In genomic region chr1:36643391-36644270, GRCh38 we compare ENCODE assay signal across 1 cellular context.
TF ChIP-seq lines count a peak whose summit lies in the region.

No MANE protein-coding gene starts in this region.

TF ChIP-seq in WTC11, 78 proteins besides CTCF, POLR2A, EP300 and RAD21 (continued from another document):
- TF ChIP-seq USF1 (CRISPR knock-in tag; IDR thresholded peaks at IDR 0.05) = no peak
- no peak for TF ChIP-seq E2F1 (CRISPR knock-in tag; IDR thresholded peaks at IDR 0.05)
- no peak for TF ChIP-seq ATF2 (CRISPR knock-in tag; IDR thresholded peaks at IDR 0.05; ENCODE audit: borderline replicate concordance, low read depth)
- TF ChIP-seq ARID4B (CRISPR knock-in tag; IDR thresholded peaks at IDR 0.05; ENCODE audit: borderline replicate concordance) = no peak
- no peak for TF ChIP-seq ETV6 (CRISPR knock-in tag; IDR thresholded peaks at IDR 0.05)
- no peak for TF ChIP-seq NFATC4 (CRISPR knock-in tag; IDR thresholded peaks at IDR 0.05)
- TF ChIP-seq ZNF281 (CRISPR knock-in tag; IDR thresholded peaks at IDR 0.05) = no peak
- TF ChIP-seq ZNF425 (CRISPR knock-in tag; conservative IDR thresholded peaks at IDR 0.05) = no peak
- no peak for TF ChIP-seq ATF6 (CRISPR knock-in tag; IDR thresholded peaks at IDR 0.05)
